Comparison of ENCODE assay signal across 21 cellular contexts in the genomic region with DNA sequence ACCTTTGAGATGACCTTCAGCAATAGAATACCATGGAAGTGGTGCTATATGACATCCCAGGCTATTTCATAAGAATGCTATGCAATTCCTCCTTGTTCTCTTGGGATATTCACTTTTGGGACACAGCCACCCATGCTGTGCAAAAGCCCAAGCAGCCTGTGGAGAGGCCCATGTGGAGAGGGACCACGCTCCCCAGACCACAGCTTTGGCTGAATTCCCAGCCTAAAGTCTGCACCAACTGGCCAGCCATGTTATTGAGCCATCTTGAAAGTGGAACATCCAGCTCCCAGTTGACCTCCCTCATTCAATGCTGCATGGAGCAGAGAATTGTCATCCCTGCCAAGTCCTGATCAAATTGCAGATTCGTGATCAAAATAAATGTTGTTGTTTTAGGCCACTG.
"Had no signal": no experiment of that assay in that cellular context is flagged by ENCODE, and none has a peak within 500 bp of the region (broad histone marks: within the 10 kb centered on the region; RNA-seq: fewer than 3 reads in every experiment).

No MANE protein-coding gene starts in this region.

- DNase-seq: colonic mucosa; cortex of kidney; effector CD8-positive, alpha-beta T cell; effector memory CD8-positive, alpha-beta T cell; foreskin keratinocyte; heart left ventricle; hypothalamus; immature natural killer cell; islet precursor cell; left cardiac atrium; left lung; left ventricle myocardium superior; lower lobe of right lung; mesenchymal stem cell; mucosa of descending colon; naive B cell had no signal

- H3K4me1 ChIP-seq: colonic mucosa, esophagus muscularis mucosa, foreskin keratinocyte, gastroesophageal sphincter, heart left ventricle, left lung, lower lobe of right lung had no signal

- ATAC-seq: effector memory CD8-positive, alpha-beta T cell; foreskin keratinocyte; gastroesophageal sphincter; heart left ventricle; left cardiac atrium; left lung; left ventricle myocardium superior; lower lobe of right lung; mucosa of descending colon had no signal

- H3K36me3 ChIP-seq: colonic mucosa, esophagus muscularis mucosa, gastroesophageal sphincter, heart left ventricle, left lung, lower lobe of right lung had no signal

- H3K27ac ChIP-seq: colonic mucosa, esophagus muscularis mucosa, foreskin keratinocyte, gastroesophageal sphincter, heart left ventricle, hepatocyte, left lung, lower lobe of right lung had no signal

- H3K9me3 ChIP-seq: colonic mucosa, esophagus muscularis mucosa, gastroesophageal sphincter, heart left ventricle, lower lobe of right lung, mucosa of descending colon had no signal

- FAIRE-seq: endothelial cell of umbilical vein, frontal cortex had no signal

- H3K4me3 ChIP-seq: colonic mucosa, esophagus muscularis mucosa, gastroesophageal sphincter, heart left ventricle, hepatocyte, left lung, lower lobe of right lung, mucosa of descending colon had no signal

- H3K27me3 ChIP-seq: colonic mucosa, esophagus muscularis mucosa, foreskin keratinocyte, gastroesophageal sphincter, heart left ventricle, hepatocyte, left lung had no signal
